In the genomic region with DNA sequence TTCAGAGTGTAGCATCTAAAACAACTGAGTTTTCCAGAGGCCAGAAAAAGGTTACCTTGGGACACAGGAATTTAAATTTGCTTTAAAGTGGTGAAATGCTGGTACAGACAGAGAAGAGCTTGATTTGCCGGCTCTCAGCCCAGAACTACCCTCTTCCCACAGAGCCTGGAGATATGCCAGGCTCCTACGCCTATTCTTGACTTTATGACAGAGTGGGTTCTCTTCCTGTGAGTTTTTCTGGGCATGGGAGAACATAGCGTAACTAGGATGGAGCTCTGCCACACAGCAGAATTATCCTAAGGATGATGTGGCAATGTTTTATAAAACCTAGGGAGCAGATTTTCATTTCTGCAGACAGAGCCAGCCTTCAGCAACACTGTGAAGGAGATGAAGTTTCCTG, we compare ENCODE assay signal across 1 cellular context.
TF ChIP-seq lines count a peak whose summit lies in the region.

No MANE protein-coding gene starts in this region.

TF ChIP-seq in HEK293, 187 proteins besides CTCF, POLR2A, EP300 and RAD21:
- no peak for TF ChIP-seq ZBTB48 (tag by site-specific recombination; IDR thresholded peaks at IDR 0.05)
- TF ChIP-seq ZNF600 (tag by site-specific recombination; IDR thresholded peaks at IDR 0.05), result no peak
- TF ChIP-seq ZFHX2 (tag by site-specific recombination; conservative IDR thresholded peaks at IDR 0.05), result peak; percentile 33; the same call in 1 of the 2 replicates
- TF ChIP-seq ZNF433 (tag by site-specific recombination; IDR thresholded peaks at IDR 0.05; ENCODE audit: low read depth), result no peak
- no peak for TF ChIP-seq ZXDB (tag by site-specific recombination; IDR thresholded peaks at IDR 0.05)
- no peak for TF ChIP-seq ZNF324 (tag by site-specific recombination; IDR thresholded peaks at IDR 0.05)
- 0 out of 2 replicates have a peak, but pooled peaks have one; percentile 26 for TF ChIP-seq EGR2 (tag by site-specific recombination; IDR thresholded peaks at IDR 0.05; ENCODE audit: low read depth)
- no peak for TF ChIP-seq ZSCAN18 (tag by site-specific recombination; IDR thresholded peaks at IDR 0.05)
- no peak for TF ChIP-seq ZNF514 (tag by site-specific recombination; IDR thresholded peaks at IDR 0.05)
- no peak for TF ChIP-seq ZNF174 (tag by site-specific recombination; IDR thresholded peaks at IDR 0.05)
- no peak for TF ChIP-seq ZNF2 (tag by site-specific recombination; IDR thresholded peaks at IDR 0.05)
- TF ChIP-seq ZNF423 (tag by site-specific recombination; IDR thresholded peaks at IDR 0.05), result no peak
